12 cellular contexts compared by ENCODE assay signal in the genomic region with DNA sequence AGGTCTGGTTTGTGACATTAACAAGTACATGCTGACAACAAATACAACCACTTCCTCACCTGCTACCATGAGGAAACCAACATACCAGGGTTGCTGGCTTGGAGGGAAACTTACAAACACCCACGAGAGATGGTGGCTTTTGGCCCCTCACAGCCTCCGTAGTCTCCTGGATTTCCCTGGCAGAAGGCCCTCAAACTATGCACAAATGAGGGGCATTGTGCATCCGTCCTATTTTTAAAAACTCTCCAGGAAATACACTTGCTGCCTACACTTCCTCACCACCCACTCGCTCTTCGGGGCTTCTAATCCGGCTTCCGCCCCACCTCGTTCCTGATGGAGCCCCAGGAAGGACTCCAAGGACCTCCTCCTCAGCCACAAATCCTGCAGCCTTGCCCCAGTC.
DNase-seq lines count a peak whose midpoint lies in the region; ATAC-seq and TF ChIP-seq lines count a peak whose summit lies in the region.
"Had no signal": no experiment of that assay in that cellular context is flagged by ENCODE, and none has a peak within 500 bp of the region (broad histone marks: within the 10 kb centered on the region; RNA-seq: fewer than 3 reads in every experiment).

No MANE protein-coding gene starts in this region.

- no peak for TF ChIP-seq CTCF in Peyer's patch (IDR thresholded peaks at IDR 0.05)
- TF ChIP-seq CTCF in natural killer cell (IDR thresholded peaks at IDR 0.05) = no peak

- no peaks in the 10 kb centered on the region for H3K36me3 ChIP-seq in CD4-positive, CD25-positive, alpha-beta regulatory T cell (ENCODE audit: control insufficient read depth, insufficient read depth, low read length)
- no peaks in the 10 kb centered on the region for H3K36me3 ChIP-seq in Peyer's patch
- H3K36me3 ChIP-seq: brain microvascular endothelial cell had no signal

- peak; percentile 72 to 75 for ATAC-seq in CD4-positive, CD25-positive, alpha-beta regulatory T cell (ENCODE audit: low read depth in 2 of 2)
- peak; percentile 22 to 46 (median 28) for ATAC-seq in natural killer cell

- H3K4me3 ChIP-seq in CD4-positive, CD25-positive, alpha-beta regulatory T cell (ENCODE audit: low read depth, low read length) = peak overlapping the region; percentile 69
- no peak overlapping the region for H3K4me3 ChIP-seq in Peyer's patch

- H3K4me1 ChIP-seq in CD4-positive, CD25-positive, alpha-beta regulatory T cell (ENCODE audit: control insufficient read depth, insufficient read depth, low read length, poor library complexity, severe bottlenecking) = peaks cover 35% of the 10 kb centered on the region
- no peaks in the 10 kb centered on the region for H3K4me1 ChIP-seq in Peyer's patch

- H3K4me3 Mint-ChIP-seq in CD4-positive, CD25-positive, alpha-beta regulatory T cell = peak overlapping the region; percentile 68 to 92 (median 80)
- peak overlapping the region; percentile 87 for H3K4me3 Mint-ChIP-seq in natural killer cell

- peak overlapping the region; percentile 45 for H3K27ac ChIP-seq in CD4-positive, CD25-positive, alpha-beta regulatory T cell (ENCODE audit: insufficient read depth, low read length, poor library complexity, severe bottlenecking)
- peak overlapping the region in 2 of 4 donors; percentile 9 to 46 for H3K27ac ChIP-seq in Peyer's patch
- H3K27ac ChIP-seq: brain microvascular endothelial cell, epithelial cell of prostate had no signal

- H3K4me1 Mint-ChIP-seq in CD4-positive, CD25-positive, alpha-beta regulatory T cell = peaks cover 28 to 67% (median 37%) of the 10 kb centered on the region in 4 donors
- peaks cover 55 to 58% of the 10 kb centered on the region in 2 donors for H3K4me1 Mint-ChIP-seq in natural killer cell

- peak overlapping the region; percentile 96 to 99 (median 96) for H3K27ac Mint-ChIP-seq in CD4-positive, CD25-positive, alpha-beta regulatory T cell
- peak overlapping the region; percentile 91 to 94 for H3K27ac Mint-ChIP-seq in natural killer cell

- TF ChIP-seq POLR2A in Peyer's patch (IDR thresholded peaks at IDR 0.05) = no peak

- H3K27me3 ChIP-seq in CD4-positive, CD25-positive, alpha-beta regulatory T cell (ENCODE audit: control insufficient read depth, insufficient read depth, low read length) = no peaks in the 10 kb centered on the region
- no peaks in the 10 kb centered on the region for H3K27me3 ChIP-seq in Peyer's patch
- H3K27me3 ChIP-seq: brain microvascular endothelial cell had no signal

- H3K9me3 ChIP-seq in CD4-positive, CD25-positive, alpha-beta regulatory T cell (ENCODE audit: control insufficient read depth in 2 of 2, low read length in 2 of 2) = no peaks in the 10 kb centered on the region
- no peaks in the 10 kb centered on the region for H3K9me3 ChIP-seq in Peyer's patch

- intact Hi-C loops in natural killer cell (cut with micrococcal nuclease) = no loop called here

- no peaks in the 10 kb centered on the region for H3K36me3 Mint-ChIP-seq in CD4-positive, CD25-positive, alpha-beta regulatory T cell
- H3K36me3 Mint-ChIP-seq in natural killer cell = no peaks in the 10 kb centered on the region

- peak in 2 of 3 donors; percentile 64 to 76 for DNase-seq in CD4-positive, CD25-positive, alpha-beta regulatory T cell
- DNase-seq in Peyer's patch (peak in 2 of 3 donors; percentile 43 to 70), natural killer cell (peak; percentile 37), SIG-M5 (lab: John Stamatoyannopoulos, UW) (no peak), NCI-H1930 (lab: John Stamatoyannopoulos, UW) (no peak), DMS 273 (lab: John Stamatoyannopoulos, UW; ENCODE audit: unreplicated experiment) (no peak), NCI-H2171 treated with DMSO at 0.1 percent for 48 hours (lab: John Stamatoyannopoulos, UW) (no peak)
- DNase-seq in activated naive CD4-positive, alpha-beta T cell treated with Interleukin-2 at 50 U/mL for 16 hours = peak; percentile 48
- DNase-seq: brain microvascular endothelial cell, C1 segment of cervical spinal cord, retina had no signal

- H3K27me3 Mint-ChIP-seq in CD4-positive, CD25-positive, alpha-beta regulatory T cell = peaks cover 8% of the 10 kb centered on the region
- no peaks in the 10 kb centered on the region for H3K27me3 Mint-ChIP-seq in natural killer cell (ENCODE audit: low read depth in 2 of 2)

- peaks cover 0 to 3% (median 0%) of the 10 kb centered on the region in 7 donors for H3K9me3 Mint-ChIP-seq in CD4-positive, CD25-positive, alpha-beta regulatory T cell
- peaks cover 3 to 9% of the 10 kb centered on the region in 2 donors for H3K9me3 Mint-ChIP-seq in natural killer cell

Comparison
In these comparisons a context has a peak if more than half of its experiments do, and no peak if none do; other contexts are left out.
1. DNase-seq: peak in CD4-positive, CD25-positive, alpha-beta regulatory T cell (2 of 3), Peyer's patch (2 of 3), activated naive CD4-positive, alpha-beta T cell treated with Interleukin-2 at 50 U/mL for 16 hours (single experiment) and natural killer cell (single experiment); none in SIG-M5 (single experiment), NCI-H1930 (0 of 2), DMS 273 (single experiment) and NCI-H2171 treated with DMSO at 0.1 percent for 48 hours (single experiment).